24 cellular contexts compared by ENCODE assay signal in genomic region chr5:102961671-102962070, GRCh38.
DNase-seq lines count a peak whose midpoint lies in the region; ATAC-seq, FAIRE-seq and TF ChIP-seq lines count a peak whose summit lies in the region.
"Had no signal": no experiment of that assay in that cellular context is flagged by ENCODE, and none has a peak within 500 bp of the region (broad histone marks: within the 10 kb centered on the region; RNA-seq: fewer than 3 reads in every experiment).

No MANE protein-coding gene starts in this region.

- no peaks in the 10 kb centered on the region for H3K27me3 Mint-ChIP-seq in activated T-cell treated with anti-CD3 and anti-CD28 coated beads, Interleukin-2, amount 50 U/mL, for 72 hours (ENCODE audit: low read depth)
- H3K27me3 Mint-ChIP-seq: T-cell had no signal

- no peaks in the 10 kb centered on the region for H3K9me3 ChIP-seq in ascending aorta
- H3K9me3 ChIP-seq: BE2C had no signal

- no peak for ATAC-seq in HG03097 (IDR thresholded peaks at IDR 0.05; ENCODE audit: low FRiP score, unreplicated experiment)
- ATAC-seq in activated T-cell treated with anti-CD3 and anti-CD28 coated beads, Interleukin-2, amount 50 U/mL, for 72 hours (replicated peaks in 1 of 2): no peak
- ATAC-seq: GM23338, T-cell had no signal

- FAIRE-seq in D721Med (lab: Jason Lieb, UNC): peak; percentile 44
- FAIRE-seq in islet of Langerhans (lab: Jason Lieb, UNC): peak; percentile 30
- FAIRE-seq: GM18507 had no signal

- intact Hi-C loops in ascending aorta (cut with DNase I): no loop called here

- TF ChIP-seq CTCF in D721Med (IDR thresholded peaks at IDR 0.05; ENCODE audit: insufficient read depth, missing control alignments): no peak
- no peak for TF ChIP-seq CTCF in ascending aorta (IDR thresholded peaks at IDR 0.05)

- no peaks in the 10 kb centered on the region for H3K27me3 ChIP-seq in ascending aorta
- H3K27me3 ChIP-seq: BE2C had no signal

- DNase-seq in NCI-H2227 (lab: John Stamatoyannopoulos, UW; ENCODE audit: unreplicated experiment) (peak; percentile 2), NCI-H2227 treated with DMSO at 0.1 percent for 48 hours (lab: John Stamatoyannopoulos, UW) (no peak), D721Med (ENCODE audit: insufficient read length, low spot score) (no peak), ascending aorta (ENCODE audit: low spot score in 2 of 2) (no peak)
- no peak for DNase-seq in activated T-cell treated with anti-CD3 and anti-CD28 coated beads, Interleukin-2, amount 50 U/mL, for 72 hours
- DNase-seq: BE2C; DMS153; GDM1; HCEC 1CT; MM.1S; NCI-H1048; NCI-H1417 treated with DMSO at 0.1 percent for 48 hours; NCI-H187; NCI-H2107; NCI-H526; NK-92 treated with Interleukin-12 subunit alpha and Interleukin-12 subunit beta, amount 100 ng/mL, for 24 hours; SIG-M5; T-cell had no signal

- H3K4me1 Mint-ChIP-seq in activated T-cell treated with anti-CD3 and anti-CD28 coated beads, Interleukin-2, amount 50 U/mL, for 72 hours (ENCODE audit: low read depth): no peaks in the 10 kb centered on the region
- H3K4me1 Mint-ChIP-seq: GM23338 had no signal

- H3K27ac ChIP-seq in ascending aorta: peak overlapping the region; percentile 17 to 18
- H3K27ac ChIP-seq: RWPE1 had no signal

- H3K9me3 Mint-ChIP-seq in activated T-cell treated with anti-CD3 and anti-CD28 coated beads, Interleukin-2, amount 50 U/mL, for 72 hours: no peaks in the 10 kb centered on the region
- H3K9me3 Mint-ChIP-seq: GM23338; T-cell; T-helper 2 cell treated with Interferon-gamma antibody and Interleukin-4, amounts not matched to agents 5 μg/mL and 100 μg/mL, for 36 hours had no signal

- H3K36me3 Mint-ChIP-seq in activated T-cell treated with anti-CD3 and anti-CD28 coated beads, Interleukin-2, amount 50 U/mL, for 72 hours (ENCODE audit: insufficient read depth in 2 of 2): peaks cover 2% of the 10 kb centered on the region in 2 donors

- no peak overlapping the region for H3K27ac Mint-ChIP-seq in activated T-cell treated with anti-CD3 and anti-CD28 coated beads, Interleukin-2, amount 50 U/mL, for 72 hours
- H3K27ac Mint-ChIP-seq: GM23338; T-cell; T-helper 2 cell treated with Interferon-gamma antibody and Interleukin-4, amounts not matched to agents 5 μg/mL and 100 μg/mL, for 36 hours had no signal

- no peak overlapping the region for H3K4me3 Mint-ChIP-seq in activated T-cell treated with anti-CD3 and anti-CD28 coated beads, Interleukin-2, amount 50 U/mL, for 72 hours
- H3K4me3 Mint-ChIP-seq: GM23338; T-cell; T-helper 2 cell treated with Interferon-gamma antibody and Interleukin-4, amounts not matched to agents 5 μg/mL and 100 μg/mL, for 36 hours had no signal

- no peak overlapping the region for H3K4me3 ChIP-seq in ascending aorta
- H3K4me3 ChIP-seq: GM23338 had no signal

- peaks cover 0 to 4% of the 10 kb centered on the region in 2 donors for H3K36me3 ChIP-seq in ascending aorta
- H3K36me3 ChIP-seq: BE2C had no signal

- peaks cover 0 to 29% of the 10 kb centered on the region in 2 donors for H3K4me1 ChIP-seq in ascending aorta
- H3K4me1 ChIP-seq: BE2C had no signal
